ENCODE assay signal across 1 cellular context in genomic region chr12:57611810-57612710, GRCh38.
TF ChIP-seq lines count a peak whose summit lies in the region.

No MANE protein-coding gene starts in this region.

TF ChIP-seq in H1, 55 proteins besides CTCF, POLR2A, EP300 and RAD21:
- TF ChIP-seq ZNF274 (IDR thresholded peaks at IDR 0.05; ENCODE audit: borderline replicate concordance, extremely low read depth, low read length) (no peak), RBBP5 (IDR thresholded peaks at IDR 0.05; ENCODE audit: borderline replicate concordance, low read depth, low read length) (no peak), KDM1A (IDR thresholded peaks at IDR 0.05; ENCODE audit: borderline replicate concordance, low read length) (no peak)
- TF ChIP-seq, protein P1, sequence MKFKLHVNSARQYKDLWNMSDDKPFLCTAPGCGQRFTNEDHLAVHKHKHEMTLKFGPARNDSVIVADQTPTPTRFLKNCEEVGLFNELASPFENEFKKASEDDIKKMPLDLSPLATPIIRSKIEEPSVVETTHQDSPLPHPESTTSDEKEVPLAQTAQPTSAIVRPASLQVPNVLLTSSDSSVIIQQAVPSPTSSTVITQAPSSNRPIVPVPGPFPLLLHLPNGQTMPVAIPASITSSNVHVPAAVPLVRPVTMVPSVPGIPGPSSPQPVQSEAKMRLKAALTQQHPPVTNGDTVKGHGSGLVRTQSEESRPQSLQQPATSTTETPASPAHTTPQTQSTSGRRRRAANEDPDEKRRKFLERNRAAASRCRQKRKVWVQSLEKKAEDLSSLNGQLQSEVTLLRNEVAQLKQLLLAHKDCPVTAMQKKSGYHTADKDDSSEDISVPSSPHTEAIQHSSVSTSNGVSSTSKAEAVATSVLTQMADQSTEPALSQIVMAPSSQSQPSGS (IDR thresholded peaks at IDR 0.05; ENCODE audit: low read length) = no peak
